Comparison of ENCODE assay signal across 8 cellular contexts in the genomic region with DNA sequence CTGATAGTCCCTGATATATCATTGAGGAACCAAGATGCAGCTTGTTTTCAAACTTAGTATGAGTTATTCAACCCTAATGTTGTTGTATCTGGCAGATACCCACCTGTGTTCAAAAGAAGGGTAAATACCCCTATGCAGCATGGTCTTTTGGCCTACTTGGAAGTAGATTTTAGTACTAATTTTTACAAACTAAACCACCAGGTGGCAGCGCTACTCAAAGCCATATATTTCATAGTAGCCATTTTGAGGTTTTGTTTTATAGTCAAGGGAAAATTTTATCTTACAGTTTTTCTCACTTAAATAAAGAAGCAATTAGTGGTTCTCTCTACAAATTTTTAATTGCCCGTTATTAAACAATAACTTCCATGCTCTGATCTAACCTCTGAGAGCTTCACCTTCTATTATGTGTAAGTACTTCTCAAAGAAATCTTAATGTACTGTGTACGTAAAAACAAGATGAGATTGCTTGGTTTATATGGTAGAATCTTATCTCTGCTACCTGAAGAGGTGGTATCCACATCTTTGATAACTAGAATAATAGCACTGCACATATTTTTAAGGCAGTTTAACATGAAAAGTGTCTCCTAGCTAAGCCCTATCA. TPM values are rescaled to one million over a fixed set of nuclear protein-coding genes. Genes with fewer than 3 reads are reported as not detected.
DNase-seq lines count a peak whose midpoint lies in the region; ATAC-seq and TF ChIP-seq lines count a peak whose summit lies in the region.

No MANE protein-coding gene starts in this region.

- TF ChIP-seq CTCF in cardiac fibroblast (IDR thresholded peaks at IDR 0.05; ENCODE audit: low read depth, low read length), result peak; percentile 52
- peak in 3 of 5 experiments; percentile 17 to 52 (median 46) for TF ChIP-seq CTCF in tibial nerve (IDR thresholded peaks at IDR 0.05)

- H3K4me1 ChIP-seq in tibial nerve, result no peaks in the 10 kb centered on the region

- no peak for TF ChIP-seq POLR2A in tibial nerve (IDR thresholded peaks at IDR 0.05)

- peaks cover 0 to 12% (median 0%) of the 10 kb centered on the region in 3 donors for H3K36me3 ChIP-seq in tibial nerve

- H3K4me3 ChIP-seq in cardiac fibroblast (replicated peaks in 1 of 2; ENCODE audit: low read depth in 2 of 2, low read length in 2 of 2) (no peak overlapping the region), tibial nerve (no peak overlapping the region)

- 71 to 76% methylated on average over 3 of the region's 3 CpGs for WGBS in tibial nerve, 2 donors

- H3K27me3 ChIP-seq in tibial nerve, result no peaks in the 10 kb centered on the region

- ATAC-seq in GM21786 (IDR thresholded peaks at IDR 0.05; ENCODE audit: unreplicated experiment), result peak; percentile 76
- ATAC-seq in GM21390 (IDR thresholded peaks at IDR 0.05; ENCODE audit: unreplicated experiment), result no peak

- DNase-seq in D341Med (ENCODE audit: low spot score), result peak; percentile 33
- peak; percentile 51 to 83 (median 59) for DNase-seq in NCI-H1417 (lab: John Stamatoyannopoulos, UW)
- DNase-seq in T-helper 1 cell, result peak in 3 of 5 donors; percentile 18 to 40 (median 27)
- DNase-seq in cardiac fibroblast (ENCODE audit: low read depth in 2 of 2), result peak; percentile 71
- peak; percentile 50 for DNase-seq in medulla oblongata (ENCODE audit: extremely low spot score)
- peak in 1 of 2 donors; percentile 53 for DNase-seq in tibial nerve (ENCODE audit: low spot score in 2 of 2)

- TF ChIP-seq EP300 in tibial nerve (IDR thresholded peaks at IDR 0.05), result no peak

- H3K27ac ChIP-seq in tibial nerve, result no peak overlapping the region

- H3K9me3 ChIP-seq in tibial nerve, result no peaks in the 10 kb centered on the region

RNA-seq across cellular contexts. Expression of a gene that starts 31.5 kb away (rescaled TPM):
- 10 to 100 TPM in 2 of 4 donors, 1 to 10 TPM in 2; 9.3 to 19.4 (median 13.5) TPM for total RNA-seq in tibial nerve
